Comparison of ENCODE assay signal across 1 cellular context in the genomic region with DNA sequence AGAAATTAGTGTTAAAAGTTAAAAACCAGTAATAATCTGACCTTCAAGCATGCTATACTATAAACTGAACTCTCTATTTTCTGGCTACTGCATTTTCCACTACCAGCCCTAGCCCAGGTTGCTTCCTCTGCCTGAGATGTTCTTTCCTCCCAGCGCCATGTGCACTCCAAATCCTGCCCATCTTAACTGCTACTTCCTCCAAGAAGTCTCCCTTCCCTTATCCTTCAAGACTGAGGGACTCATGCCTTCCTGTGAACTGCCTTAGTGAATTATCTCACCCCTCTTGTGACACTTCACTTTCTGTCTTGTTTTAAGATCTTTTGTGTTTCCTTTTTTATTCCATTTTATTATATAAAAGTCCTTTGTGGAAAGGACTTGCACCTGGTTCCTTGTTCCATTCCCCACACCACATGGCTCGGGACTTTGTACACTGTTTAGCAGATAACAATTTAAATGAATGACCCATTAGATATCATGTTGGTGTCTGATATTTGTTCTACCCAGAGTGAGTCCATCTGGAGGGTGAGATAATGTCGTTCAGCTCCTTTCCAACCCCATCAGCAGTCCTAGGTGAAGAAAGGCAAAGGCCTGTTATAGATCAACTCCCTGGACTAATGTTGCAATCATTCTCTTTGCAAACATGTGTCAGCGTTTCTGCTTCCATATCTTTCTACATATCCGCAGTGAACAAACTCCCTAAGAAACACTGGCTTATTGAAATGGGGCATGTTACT.
A peak's percentile ranks its signal among the peaks of the same experiment; 100 is the strongest.
TF ChIP-seq lines count a peak whose summit lies in the region.

No MANE protein-coding gene starts in this region.

TF ChIP-seq in HepG2, 621 proteins besides CTCF, POLR2A, EP300 and RAD21 (continued from another document and continues in another):
- TF ChIP-seq, protein P1, sequence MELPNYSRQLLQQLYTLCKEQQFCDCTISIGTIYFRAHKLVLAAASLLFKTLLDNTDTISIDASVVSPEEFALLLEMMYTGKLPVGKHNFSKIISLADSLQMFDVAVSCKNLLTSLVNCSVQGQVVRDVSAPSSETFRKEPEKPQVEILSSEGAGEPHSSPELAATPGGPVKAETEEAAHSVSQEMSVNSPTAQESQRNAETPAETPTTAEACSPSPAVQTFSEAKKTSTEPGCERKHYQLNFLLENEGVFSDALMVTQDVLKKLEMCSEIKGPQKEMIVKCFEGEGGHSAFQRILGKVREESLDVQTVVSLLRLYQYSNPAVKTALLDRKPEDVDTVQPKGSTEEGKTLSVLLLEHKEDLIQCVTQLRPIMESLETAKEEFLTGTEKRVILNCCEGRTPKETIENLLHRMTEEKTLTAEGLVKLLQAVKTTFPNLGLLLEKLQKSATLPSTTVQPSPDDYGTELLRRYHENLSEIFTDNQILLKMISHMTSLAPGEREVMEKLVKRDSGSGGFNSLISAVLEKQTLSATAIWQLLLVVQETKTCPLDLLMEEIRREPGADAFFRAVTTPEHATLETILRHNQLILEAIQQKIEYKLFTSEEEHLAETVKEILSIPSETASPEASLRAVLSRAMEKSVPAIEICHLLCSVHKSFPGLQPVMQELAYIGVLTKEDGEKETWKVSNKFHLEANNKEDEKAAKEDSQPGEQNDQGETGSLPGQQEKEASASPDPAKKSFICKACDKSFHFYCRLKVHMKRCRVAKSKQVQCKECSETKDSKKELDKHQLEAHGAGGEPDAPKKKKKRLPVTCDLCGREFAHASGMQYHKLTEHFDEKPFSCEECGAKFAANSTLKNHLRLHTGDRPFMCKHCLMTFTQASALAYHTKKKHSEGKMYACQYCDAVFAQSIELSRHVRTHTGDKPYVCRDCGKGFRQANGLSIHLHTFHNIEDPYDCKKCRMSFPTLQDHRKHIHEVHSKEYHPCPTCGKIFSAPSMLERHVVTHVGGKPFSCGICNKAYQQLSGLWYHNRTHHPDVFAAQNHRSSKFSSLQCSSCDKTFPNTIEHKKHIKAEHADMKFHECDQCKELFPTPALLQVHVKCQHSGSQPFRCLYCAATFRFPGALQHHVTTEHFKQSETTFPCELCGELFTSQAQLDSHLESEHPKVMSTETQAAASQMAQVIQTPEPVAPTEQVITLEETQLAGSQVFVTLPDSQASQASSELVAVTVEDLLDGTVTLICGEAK (IDR thresholded peaks at IDR 0.05) = peak; percentile 27; the same call in 1 of the 2 replicates
- TF ChIP-seq, protein P1 (CRISPR knock-in tag; IDR thresholded peaks at IDR 0.05) = no peak
- no peak for TF ChIP-seq ZNF20 (CRISPR knock-in tag; IDR thresholded peaks at IDR 0.05)
- TF ChIP-seq ZNF766 (CRISPR knock-in tag; IDR thresholded peaks at IDR 0.05; ENCODE audit: borderline replicate concordance) = no peak
- TF ChIP-seq KLF6 (CRISPR knock-in tag; IDR thresholded peaks at IDR 0.05) = no peak
- TF ChIP-seq, protein P2, sequence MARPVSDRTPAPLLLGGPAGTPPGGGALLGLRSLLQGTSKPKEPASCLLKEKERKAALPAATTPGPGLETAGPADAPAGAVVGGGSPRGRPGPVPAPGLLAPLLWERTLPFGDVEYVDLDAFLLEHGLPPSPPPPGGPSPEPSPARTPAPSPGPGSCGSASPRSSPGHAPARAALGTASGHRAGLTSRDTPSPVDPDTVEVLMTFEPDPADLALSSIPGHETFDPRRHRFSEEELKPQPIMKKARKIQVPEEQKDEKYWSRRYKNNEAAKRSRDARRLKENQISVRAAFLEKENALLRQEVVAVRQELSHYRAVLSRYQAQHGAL (CRISPR knock-in tag; IDR thresholded peaks at IDR 0.05; ENCODE audit: not compliant biosample characterization) = no peak
- TF ChIP-seq FOXM1 (CRISPR knock-in tag; IDR thresholded peaks at IDR 0.05) = no peak
- TF ChIP-seq PRDM10 (CRISPR knock-in tag; IDR thresholded peaks at IDR 0.05; ENCODE audit: low read depth) = peak; percentile 78; the same call in 1 of the 2 replicates
- TF ChIP-seq ZNF484 (CRISPR knock-in tag; IDR thresholded peaks at IDR 0.05; ENCODE audit: borderline replicate concordance, low read depth) = no peak
- 0 out of 2 replicates have a peak, but pooled peaks have one; percentile 51 for TF ChIP-seq BORCS8-MEF2B (CRISPR knock-in tag; IDR thresholded peaks at IDR 0.05)
- peak; percentile 83 for TF ChIP-seq ELF3 (CRISPR knock-in tag; IDR thresholded peaks at IDR 0.05)
- TF ChIP-seq BCL3 (CRISPR knock-in tag; IDR thresholded peaks at IDR 0.05) = no peak
- no peak for TF ChIP-seq PCBP2 (optimal IDR thresholded peaks at IDR 0.05; ENCODE audit: low read depth, low read length, poor library complexity, severe bottlenecking)
- TF ChIP-seq SETDB1 (CRISPR knock-in tag; IDR thresholded peaks at IDR 0.05; ENCODE audit: borderline replicate concordance) = no peak
- TF ChIP-seq, protein P3, sequence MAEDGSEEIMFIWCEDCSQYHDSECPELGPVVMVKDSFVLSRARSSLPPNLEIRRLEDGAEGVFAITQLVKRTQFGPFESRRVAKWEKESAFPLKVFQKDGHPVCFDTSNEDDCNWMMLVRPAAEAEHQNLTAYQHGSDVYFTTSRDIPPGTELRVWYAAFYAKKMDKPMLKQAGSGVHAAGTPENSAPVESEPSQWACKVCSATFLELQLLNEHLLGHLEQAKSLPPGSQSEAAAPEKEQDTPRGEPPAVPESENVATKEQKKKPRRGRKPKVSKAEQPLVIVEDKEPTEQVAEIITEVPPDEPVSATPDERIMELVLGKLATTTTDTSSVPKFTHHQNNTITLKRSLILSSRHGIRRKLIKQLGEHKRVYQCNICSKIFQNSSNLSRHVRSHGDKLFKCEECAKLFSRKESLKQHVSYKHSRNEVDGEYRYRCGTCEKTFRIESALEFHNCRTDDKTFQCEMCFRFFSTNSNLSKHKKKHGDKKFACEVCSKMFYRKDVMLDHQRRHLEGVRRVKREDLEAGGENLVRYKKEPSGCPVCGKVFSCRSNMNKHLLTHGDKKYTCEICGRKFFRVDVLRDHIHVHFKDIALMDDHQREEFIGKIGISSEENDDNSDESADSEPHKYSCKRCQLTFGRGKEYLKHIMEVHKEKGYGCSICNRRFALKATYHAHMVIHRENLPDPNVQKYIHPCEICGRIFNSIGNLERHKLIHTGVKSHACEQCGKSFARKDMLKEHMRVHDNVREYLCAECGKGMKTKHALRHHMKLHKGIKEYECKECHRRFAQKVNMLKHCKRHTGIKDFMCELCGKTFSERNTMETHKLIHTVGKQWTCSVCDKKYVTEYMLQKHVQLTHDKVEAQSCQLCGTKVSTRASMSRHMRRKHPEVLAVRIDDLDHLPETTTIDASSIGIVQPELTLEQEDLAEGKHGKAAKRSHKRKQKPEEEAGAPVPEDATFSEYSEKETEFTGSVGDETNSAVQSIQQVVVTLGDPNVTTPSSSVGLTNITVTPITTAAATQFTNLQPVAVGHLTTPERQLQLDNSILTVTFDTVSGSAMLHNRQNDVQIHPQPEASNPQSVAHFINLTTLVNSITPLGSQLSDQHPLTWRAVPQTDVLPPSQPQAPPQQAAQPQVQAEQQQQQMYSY (CRISPR knock-in tag; IDR thresholded peaks at IDR 0.05) = peak; percentile 22; the same call in 1 of the 2 replicates
- no peak for TF ChIP-seq ZBTB38 (CRISPR knock-in tag; IDR thresholded peaks at IDR 0.05)
- no peak for TF ChIP-seq MAF1 (CRISPR knock-in tag; IDR thresholded peaks at IDR 0.05; ENCODE audit: borderline replicate concordance)
- no peak for TF ChIP-seq ZNF382 (CRISPR knock-in tag; IDR thresholded peaks at IDR 0.05; ENCODE audit: borderline replicate concordance)
- no peak for TF ChIP-seq ZFP36 (IDR thresholded peaks at IDR 0.05; ENCODE audit: borderline replicate concordance, low read depth, low read length, partially characterized antibody)
- TF ChIP-seq ZNF841 (CRISPR knock-in tag; IDR thresholded peaks at IDR 0.05; ENCODE audit: borderline replicate concordance) = no peak
- no peak for TF ChIP-seq STAT5B (CRISPR knock-in tag; IDR thresholded peaks at IDR 0.05)
- TF ChIP-seq NR0B2 (CRISPR knock-in tag; IDR thresholded peaks at IDR 0.05) = no peak
- TF ChIP-seq, protein P4, sequence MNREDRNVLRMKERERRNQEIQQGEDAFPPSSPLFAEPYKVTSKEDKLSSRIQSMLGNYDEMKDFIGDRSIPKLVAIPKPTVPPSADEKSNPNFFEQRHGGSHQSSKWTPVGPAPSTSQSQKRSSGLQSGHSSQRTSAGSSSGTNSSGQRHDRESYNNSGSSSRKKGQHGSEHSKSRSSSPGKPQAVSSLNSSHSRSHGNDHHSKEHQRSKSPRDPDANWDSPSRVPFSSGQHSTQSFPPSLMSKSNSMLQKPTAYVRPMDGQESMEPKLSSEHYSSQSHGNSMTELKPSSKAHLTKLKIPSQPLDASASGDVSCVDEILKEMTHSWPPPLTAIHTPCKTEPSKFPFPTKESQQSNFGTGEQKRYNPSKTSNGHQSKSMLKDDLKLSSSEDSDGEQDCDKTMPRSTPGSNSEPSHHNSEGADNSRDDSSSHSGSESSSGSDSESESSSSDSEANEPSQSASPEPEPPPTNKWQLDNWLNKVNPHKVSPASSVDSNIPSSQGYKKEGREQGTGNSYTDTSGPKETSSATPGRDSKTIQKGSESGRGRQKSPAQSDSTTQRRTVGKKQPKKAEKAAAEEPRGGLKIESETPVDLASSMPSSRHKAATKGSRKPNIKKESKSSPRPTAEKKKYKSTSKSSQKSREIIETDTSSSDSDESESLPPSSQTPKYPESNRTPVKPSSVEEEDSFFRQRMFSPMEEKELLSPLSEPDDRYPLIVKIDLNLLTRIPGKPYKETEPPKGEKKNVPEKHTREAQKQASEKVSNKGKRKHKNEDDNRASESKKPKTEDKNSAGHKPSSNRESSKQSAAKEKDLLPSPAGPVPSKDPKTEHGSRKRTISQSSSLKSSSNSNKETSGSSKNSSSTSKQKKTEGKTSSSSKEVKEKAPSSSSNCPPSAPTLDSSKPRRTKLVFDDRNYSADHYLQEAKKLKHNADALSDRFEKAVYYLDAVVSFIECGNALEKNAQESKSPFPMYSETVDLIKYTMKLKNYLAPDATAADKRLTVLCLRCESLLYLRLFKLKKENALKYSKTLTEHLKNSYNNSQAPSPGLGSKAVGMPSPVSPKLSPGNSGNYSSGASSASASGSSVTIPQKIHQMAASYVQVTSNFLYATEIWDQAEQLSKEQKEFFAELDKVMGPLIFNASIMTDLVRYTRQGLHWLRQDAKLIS (CRISPR knock-in tag; IDR thresholded peaks at IDR 0.05) = no peak
- TF ChIP-seq ZNF44 (CRISPR knock-in tag; IDR thresholded peaks at IDR 0.05) = peak; percentile 19; the same call in 1 of the 2 replicates
- no peak for TF ChIP-seq POLR2AphosphoS2 (IDR thresholded peaks at IDR 0.05; ENCODE audit: low read depth, low read length)
- no peak for TF ChIP-seq HNRNPLL (IDR thresholded peaks at IDR 0.05; ENCODE audit: low read depth, low read length, poor library complexity, severe bottlenecking)
